16 cellular contexts compared by ENCODE assay signal in genomic region chr13:40800559-40800958, GRCh38.
"Had no signal": no experiment of that assay in that cellular context is flagged by ENCODE, and none has a peak within 500 bp of the region (broad histone marks: within the 10 kb centered on the region; RNA-seq: fewer than 3 reads in every experiment).

No MANE protein-coding gene starts in this region.

- H3K27ac ChIP-seq: heart left ventricle, neutrophil, right atrium auricular region, thoracic aorta had no signal

- H3K36me3 ChIP-seq: neutrophil had no signal

- H3K27me3 ChIP-seq: heart left ventricle, neutrophil, right atrium auricular region, stomach, transverse colon had no signal

- H3K27me3 Mint-ChIP-seq: naive thymus-derived CD4-positive, alpha-beta T cell had no signal

- ATAC-seq: esophagus mucosa; heart left ventricle; naive thymus-derived CD4-positive, alpha-beta T cell had no signal

- H3K9me3 ChIP-seq: heart left ventricle, neutrophil, right atrium auricular region, stomach, thoracic aorta, transverse colon had no signal

- DNase-seq: effector memory CD4-positive, alpha-beta T cell; heart left ventricle; hypothalamus; kidney glomerular epithelial cell; mammary epithelial cell; naive thymus-derived CD4-positive, alpha-beta T cell; small intestine; stimulated activated CD4-positive, alpha-beta T cell treated with anti-CD3 and anti-CD28 coated beads, Interleukin-12 subunit alpha, Interleukin-12 subunit beta, amount 100 ng/mL, for 4 hours; stimulated activated naive CD4-positive, alpha-beta T cell; stomach; substantia nigra; transverse colon had no signal

- H3K4me1 ChIP-seq: heart left ventricle, right atrium auricular region had no signal

- H3K4me3 ChIP-seq: heart left ventricle, right atrium auricular region, stomach, thoracic aorta, transverse colon had no signal
